1 cellular context compared by ENCODE assay signal in genomic region chr11:72280726-72281315, GRCh38.
TF ChIP-seq lines count a peak whose summit lies in the region.

No MANE protein-coding gene starts in this region.

TF ChIP-seq in H1, 55 proteins besides CTCF, POLR2A, EP300 and RAD21:
- TF ChIP-seq, protein P1, sequence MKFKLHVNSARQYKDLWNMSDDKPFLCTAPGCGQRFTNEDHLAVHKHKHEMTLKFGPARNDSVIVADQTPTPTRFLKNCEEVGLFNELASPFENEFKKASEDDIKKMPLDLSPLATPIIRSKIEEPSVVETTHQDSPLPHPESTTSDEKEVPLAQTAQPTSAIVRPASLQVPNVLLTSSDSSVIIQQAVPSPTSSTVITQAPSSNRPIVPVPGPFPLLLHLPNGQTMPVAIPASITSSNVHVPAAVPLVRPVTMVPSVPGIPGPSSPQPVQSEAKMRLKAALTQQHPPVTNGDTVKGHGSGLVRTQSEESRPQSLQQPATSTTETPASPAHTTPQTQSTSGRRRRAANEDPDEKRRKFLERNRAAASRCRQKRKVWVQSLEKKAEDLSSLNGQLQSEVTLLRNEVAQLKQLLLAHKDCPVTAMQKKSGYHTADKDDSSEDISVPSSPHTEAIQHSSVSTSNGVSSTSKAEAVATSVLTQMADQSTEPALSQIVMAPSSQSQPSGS (IDR thresholded peaks at IDR 0.05; ENCODE audit: low read length): no peak
- no peak for TF ChIP-seq CHD1 (IDR thresholded peaks at IDR 0.05; ENCODE audit: low read depth, low read length)
- no peak for TF ChIP-seq SP1 (IDR thresholded peaks at IDR 0.05; ENCODE audit: low read depth, low read length)
- no peak for TF ChIP-seq CREB1 (IDR thresholded peaks at IDR 0.05)
- TF ChIP-seq, protein P2, sequence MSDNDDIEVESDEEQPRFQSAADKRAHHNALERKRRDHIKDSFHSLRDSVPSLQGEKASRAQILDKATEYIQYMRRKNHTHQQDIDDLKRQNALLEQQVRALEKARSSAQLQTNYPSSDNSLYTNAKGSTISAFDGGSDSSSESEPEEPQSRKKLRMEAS (IDR thresholded peaks at IDR 0.05): no peak
- no peak for TF ChIP-seq GABPA (IDR thresholded peaks at IDR 0.05; ENCODE audit: borderline replicate concordance, insufficient read depth, low read length)
